18 cellular contexts compared by ENCODE assay signal in genomic region chr4:100977746-100978397, GRCh38.
DNase-seq lines count a peak whose midpoint lies in the region; ATAC-seq and TF ChIP-seq lines count a peak whose summit lies in the region.
"Had no signal": no experiment of that assay in that cellular context is flagged by ENCODE, and none has a peak within 500 bp of the region (broad histone marks: within the 10 kb centered on the region; RNA-seq: fewer than 3 reads in every experiment).

No MANE protein-coding gene starts in this region.

- peak overlapping the region in 4 of 10 donors; percentile 10 to 36 (median 12) for H3K27ac ChIP-seq in heart right ventricle
- no peak overlapping the region for H3K27ac ChIP-seq in upper lobe of right lung
- H3K27ac ChIP-seq in GM23338 (ENCODE audit: low read depth), result no peak overlapping the region
- H3K27ac ChIP-seq: neutrophil, stomach had no signal

- H3K9me3 ChIP-seq in heart right ventricle, result no peaks in the 10 kb centered on the region
- H3K9me3 ChIP-seq in upper lobe of right lung, result no peaks in the 10 kb centered on the region
- H3K9me3 ChIP-seq: neutrophil, stomach had no signal

- peaks cover 25% of the 10 kb centered on the region; the same call in 2 of the 3 replicates for H3K4me1 Mint-ChIP-seq in GM23338
- H3K4me1 Mint-ChIP-seq: activated CD4-positive, alpha-beta T cell treated with anti-CD3 and anti-CD28 coated beads, Interleukin-2, amount 10 ng/mL, durations not matched to agents 24 days and 14 days had no signal

- H3F3A ChIP-seq in GM23338 (replicated peaks; ENCODE audit: low read depth), result no peaks in the 10 kb centered on the region

- H3K4me2 ChIP-seq in GM23338, result no peak overlapping the region

- ATAC-seq in Right ventricle myocardium inferior (peak; percentile 84), heart right ventricle (peak; percentile 58 to 87 (median 82)), upper lobe of right lung (peak; percentile 29), GM23338 (no peak), HG02759 (IDR thresholded peaks at IDR 0.05; ENCODE audit: unreplicated experiment) (no peak)
- ATAC-seq: activated T-cell treated with anti-CD3 and anti-CD28 coated beads, Interleukin-2, amount 50 U/mL, for 72 hours had no signal

- H3K27me3 Mint-ChIP-seq in GM23338 (ENCODE audit: insufficient read depth, low read depth, poor library complexity), result no peaks in the 10 kb centered on the region

- H3K27me3 ChIP-seq in heart right ventricle (no peaks in the 10 kb centered on the region), upper lobe of right lung (no peaks in the 10 kb centered on the region), GM23338 (ENCODE audit: insufficient read depth) (no peaks in the 10 kb centered on the region)
- H3K27me3 ChIP-seq: neutrophil, stomach had no signal

- no peaks in the 10 kb centered on the region for H3K9me3 Mint-ChIP-seq in GM23338
- H3K9me3 Mint-ChIP-seq: activated T-cell treated with anti-CD3 and anti-CD28 coated beads, Interleukin-2, amount 50 U/mL, for 72 hours had no signal

- H3K4me3 Mint-ChIP-seq in GM23338, result no peak overlapping the region
- H3K4me3 Mint-ChIP-seq: activated CD4-positive, alpha-beta T cell treated with anti-CD3 and anti-CD28 coated beads, Interleukin-2, amount 10 ng/mL, durations not matched to agents 24 days and 14 days; activated T-cell treated with anti-CD3 and anti-CD28 coated beads, Interleukin-2, amount 50 U/mL, for 72 hours had no signal

- 0 out of 2 replicates have a peak, but pooled peaks cover 3% of the 10 kb centered on the region for H3K9me2 ChIP-seq in GM23338 (ENCODE audit: insufficient read depth)

- H3K36me3 Mint-ChIP-seq in GM23338 (ENCODE audit: low read depth), result no peaks in the 10 kb centered on the region

- TF ChIP-seq CTCF in heart right ventricle (IDR thresholded peaks at IDR 0.05) (no peak), upper lobe of right lung (IDR thresholded peaks at IDR 0.05) (no peak), GM23338 (conservative IDR thresholded peaks at IDR 0.05; ENCODE audit: low read depth in 2 of 2) (no peak)

- H3K79me2 ChIP-seq in GM23338 (replicated peaks; ENCODE audit: insufficient read depth), result no peaks in the 10 kb centered on the region

- H3K36me3 ChIP-seq in heart right ventricle, result no peaks in the 10 kb centered on the region
- H3K36me3 ChIP-seq in upper lobe of right lung, result no peaks in the 10 kb centered on the region
- H3K36me3 ChIP-seq in GM23338 (ENCODE audit: insufficient read depth), result no peaks in the 10 kb centered on the region
- H3K36me3 ChIP-seq: neutrophil, stomach had no signal

- 57 to 70% methylated on average over 3 of the region's 3 CpGs for WGBS in heart right ventricle, 2 donors

- no peaks in the 10 kb centered on the region for H4K20me1 ChIP-seq in GM23338 (replicated peaks; ENCODE audit: insufficient read depth)

- no peak overlapping the region; the same call in 1 of the 2 replicates for H2AFZ ChIP-seq in GM23338

- no peak overlapping the region for H3K4me3 ChIP-seq in heart right ventricle
- no peak overlapping the region for H3K4me3 ChIP-seq in upper lobe of right lung
- no peak overlapping the region for H3K4me3 ChIP-seq in GM23338
- H3K4me3 ChIP-seq: lung, stomach had no signal

- intact Hi-C loops in Right ventricle myocardium inferior (cut with DNase I), result no loop called here
- intact Hi-C loops in cardiac septum (cut with DNase I), result no loop called here
- intact Hi-C loops in heart right ventricle (cut with DNase I), result no loop called here
- intact Hi-C loops in upper lobe of right lung (cut with DNase I), result no loop called here

- H3K4me1 ChIP-seq in heart right ventricle, result peaks cover 0 to 31% (median 10%) of the 10 kb centered on the region in 9 donors
- no peaks in the 10 kb centered on the region for H3K4me1 ChIP-seq in upper lobe of right lung
- peaks cover 18% of the 10 kb centered on the region for H3K4me1 ChIP-seq in GM23338 (ENCODE audit: insufficient read depth)

- no peak overlapping the region for H3K27ac Mint-ChIP-seq in GM23338
- H3K27ac Mint-ChIP-seq: activated CD4-positive, alpha-beta T cell treated with anti-CD3 and anti-CD28 coated beads, Interleukin-2, amount 10 ng/mL, durations not matched to agents 24 days and 14 days; activated T-cell treated with anti-CD3 and anti-CD28 coated beads, Interleukin-2, amount 50 U/mL, for 72 hours had no signal

- no peak for DNase-seq in Right ventricle myocardium inferior (ENCODE audit: missing footprints)
- DNase-seq in cardiac septum (ENCODE audit: low spot score), result no peak
- DNase-seq in amniotic epithelial cell (ENCODE audit: low read depth), result peak; percentile 82
- DNase-seq in heart right ventricle, result peak in 1 of 2 donors; percentile 4
- no peak for DNase-seq in upper lobe of right lung
- no peak for DNase-seq in GM23338 (ENCODE audit: low spot score)
- no peak for DNase-seq in activated naive CD4-positive, alpha-beta T cell treated with anti-CD3 and anti-CD28 coated beads, Interleukin-2, amount 50 U/mL, for 16 hours
- DNase-seq: ACHN; activated CD4-positive, alpha-beta T cell treated with anti-CD3 and anti-CD28 coated beads, Interleukin-2, amount 10 ng/mL, durations not matched to agents 24 days and 14 days; activated T-cell treated with anti-CD3 and anti-CD28 coated beads, Interleukin-2, amount 50 U/mL, for 72 hours; aorta; NCI-H1436; NCI-H526 treated with DMSO at 0.1 percent for 48 hours; RPMI8226; stomach had no signal

TF ChIP-seq in GM23338, 12 proteins besides CTCF, POLR2A, EP300 and RAD21 (continues in another document):
- TF ChIP-seq ZNF331 (CRISPR knock-in tag; IDR thresholded peaks at IDR 0.05; ENCODE audit: low read depth) (no peak), EZH2phosphoT487 (IDR thresholded peaks at IDR 0.05; ENCODE audit: unreplicated experiment) (no peak), ETS1 (IDR thresholded peaks at IDR 0.05) (no peak), ZNF462 (CRISPR knock-in tag; IDR thresholded peaks at IDR 0.05) (no peak), ZNF114 (CRISPR knock-in tag; IDR thresholded peaks at IDR 0.05) (no peak)

Comparison
In these comparisons a context has a peak if more than half of its experiments do, and no peak if none do; other contexts are left out.
1. ATAC-seq: peak in Right ventricle myocardium inferior (single experiment), heart right ventricle (8 of 8) and upper lobe of right lung (single experiment); none in GM23338 (single experiment) and HG02759 (single experiment).